Comparison of ENCODE assay signal across 20 cellular contexts in genomic region chr4:53802500-53802899, GRCh38.
"Had no signal": no experiment of that assay in that cellular context is flagged by ENCODE, and none has a peak within 500 bp of the region (broad histone marks: within the 10 kb centered on the region; RNA-seq: fewer than 3 reads in every experiment).

No MANE protein-coding gene starts in this region.

- H3K4me3 ChIP-seq: dorsolateral prefrontal cortex, gastrocnemius medialis, lung, neural progenitor cell, skin epidermis, spleen, thyroid gland, vagina had no signal

- ATAC-seq: gastrocnemius medialis; naive thymus-derived CD4-positive, alpha-beta T cell; stimulated activated naive CD8-positive, alpha-beta T cell treated with anti-CD3 and anti-CD28 coated beads, Interleukin-15, amount 100 ng/mL, for 72 hours had no signal

- H3K9me3 ChIP-seq: gastrocnemius medialis, spleen, thyroid gland, vagina had no signal

- H3K27me3 ChIP-seq: gastrocnemius medialis, neural progenitor cell, spleen, thyroid gland, vagina had no signal

- H3K36me3 ChIP-seq: gastrocnemius medialis, neural progenitor cell, spleen, thyroid gland, vagina had no signal

- H3K4me1 ChIP-seq: gastrocnemius medialis, neural progenitor cell, parathyroid adenoma, spleen, vagina had no signal

- H3K27ac ChIP-seq: dorsolateral prefrontal cortex, gastrocnemius medialis, neural progenitor cell, parathyroid adenoma, skin epidermis, spleen, thyroid gland, vagina had no signal

- DNase-seq: cerebellar nuclear complex; dorsolateral prefrontal cortex; effector CD4-positive, alpha-beta T cell; foreskin fibroblast; gastrocnemius medialis; head of caudate nucleus; mesendoderm; midbrain; naive thymus-derived CD4-positive, alpha-beta T cell; spleen; stimulated activated CD8-positive, alpha-beta memory T cell treated with anti-CD3 and anti-CD28 coated beads, Interleukin-4, amount 100 ng/mL, for 48 hours; stimulated activated naive CD4-positive, alpha-beta T cell; stimulated activated naive CD8-positive, alpha-beta T cell treated with anti-CD3 and anti-CD28 coated beads, Interleukin-15, amount 100 ng/mL, for 72 hours; trophoblast cell had no signal
